8 cellular contexts compared by ENCODE assay signal in genomic region chr9:2158111-2158610, GRCh38.
A peak's percentile ranks its signal among the peaks of the same experiment; 100 is the strongest.
DNase-seq lines count a peak whose midpoint lies in the region; ATAC-seq and TF ChIP-seq lines count a peak whose summit lies in the region.

No MANE protein-coding gene starts in this region.

- peak overlapping the region; percentile 66 for H3K4me3 ChIP-seq in fibroblast of pulmonary artery (replicated peaks; ENCODE audit: low read depth, low read length)

- H3K27ac Mint-ChIP-seq in nephron progenitor cell: peak overlapping the region; percentile 81
- H3K27ac Mint-ChIP-seq in type B pancreatic cell: peak overlapping the region; percentile 80

- ATAC-seq in Right ventricle myocardium inferior (peak; percentile 53), HG03045 (IDR thresholded peaks at IDR 0.05; ENCODE audit: unreplicated experiment) (peak; percentile 46)

- peak overlapping the region; percentile 80 for H3K4me3 Mint-ChIP-seq in nephron progenitor cell
- H3K4me3 Mint-ChIP-seq in type B pancreatic cell: peak overlapping the region; percentile 88

- H3K27me3 Mint-ChIP-seq in nephron progenitor cell (ENCODE audit: low read depth, poor library complexity): no peaks in the 10 kb centered on the region
- H3K27me3 Mint-ChIP-seq in type B pancreatic cell: no peaks in the 10 kb centered on the region

- TF ChIP-seq CTCF in fibroblast of pulmonary artery (IDR thresholded peaks at IDR 0.05; ENCODE audit: low read length, missing control alignments) (peak; percentile 31), nephron progenitor cell (IDR thresholded peaks at IDR 0.05) (no peak), type B pancreatic cell (conservative IDR thresholded peaks at IDR 0.05) (peak; percentile 53)

- DNase-seq in Right ventricle myocardium inferior (ENCODE audit: missing footprints) (peak; percentile 86), cardiac septum (ENCODE audit: low spot score) (no peak), NCI-H748 treated with DMSO at 0.1 percent for 48 hours (lab: John Stamatoyannopoulos, UW) (peak; percentile 21), fibroblast of pulmonary artery (ENCODE audit: low read depth) (peak; percentile 85), nephron progenitor cell (peak; percentile 32), type B pancreatic cell (ENCODE audit: extremely low spot score, unreplicated experiment) (no peak)
- DNase-seq in activated T-cell treated with anti-CD3 and anti-CD28 coated beads, Interleukin-2, amount 50 U/mL, for 1 hour: peak; percentile 26

- intact Hi-C loops in Right ventricle myocardium inferior (cut with DNase I): no loop called here
- intact Hi-C loops in cardiac septum (cut with DNase I): loop anchor here (5.0 to 10.0 kb wide), 2 partner anchors 87 to 684 kb away; partner anchors contain the start of gene PUM3

- H3K4me1 Mint-ChIP-seq in nephron progenitor cell (peaks cover 76% of the 10 kb centered on the region), type B pancreatic cell (ENCODE audit: unreplicated experiment) (peaks cover 41% of the 10 kb centered on the region)

- no peaks in the 10 kb centered on the region for H3K9me3 Mint-ChIP-seq in nephron progenitor cell
- no peaks in the 10 kb centered on the region for H3K9me3 Mint-ChIP-seq in type B pancreatic cell

- H3K36me3 Mint-ChIP-seq in nephron progenitor cell (ENCODE audit: low read depth) (peaks cover 6% of the 10 kb centered on the region), type B pancreatic cell (peaks cover 14% of the 10 kb centered on the region)

Comparison
In these comparisons a context has a peak if more than half of its experiments do, and no peak if none do; other contexts are left out.
1. DNase-seq: peak in Right ventricle myocardium inferior (single experiment), NCI-H748 treated with DMSO at 0.1 percent for 48 hours (single experiment), activated T-cell treated with anti-CD3 and anti-CD28 coated beads, Interleukin-2, amount 50 U/mL, for 1 hour (single experiment), fibroblast of pulmonary artery (single experiment) and nephron progenitor cell (single experiment); none in cardiac septum (single experiment) and type B pancreatic cell (single experiment).